Comparison of ENCODE assay signal across 8 cellular contexts in the genomic region with DNA sequence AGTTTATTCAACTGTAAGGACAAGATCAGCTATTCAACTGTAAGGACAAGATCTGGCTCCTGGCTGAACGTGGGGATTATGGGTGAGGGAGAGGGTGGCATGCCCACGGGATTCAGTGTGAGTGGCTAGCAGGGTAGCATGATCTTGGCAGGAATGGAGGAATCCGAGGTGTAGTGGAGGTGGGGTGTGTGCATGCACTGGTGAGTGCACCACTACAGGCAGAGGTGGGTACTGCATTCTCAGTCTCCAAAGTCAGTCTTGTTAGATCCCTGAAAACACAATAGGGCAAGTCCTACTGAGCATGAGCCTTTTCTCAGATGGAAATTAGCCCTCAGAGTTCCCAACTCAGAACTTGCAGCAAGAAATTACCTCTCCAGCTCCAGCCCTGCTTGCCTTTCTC. TPM values are rescaled to one million over a fixed set of nuclear protein-coding genes. Genes with fewer than 3 reads are reported as not detected.
A peak's percentile ranks its signal among the peaks of the same experiment; 100 is the strongest.
DNase-seq lines count a peak whose midpoint lies in the region; ATAC-seq and TF ChIP-seq lines count a peak whose summit lies in the region.

No MANE protein-coding gene starts in this region.

- H3K4me1 ChIP-seq in Karpas-422 (ENCODE audit: low read length) (no peaks in the 10 kb centered on the region), liver (ENCODE audit: control insufficient read depth in 4 of 4, insufficient read depth in 4 of 4, low read length in 3 of 4) (peaks cover 5 to 24% (median 17%) of the 10 kb centered on the region in 4 donors)

- H3K4me3 ChIP-seq in Karpas-422 (ENCODE audit: low read length) (no peak overlapping the region), liver (ENCODE audit: low read depth in 1 of 3, low read length in 3 of 3) (peak overlapping the region in 1 of 3 donors; percentile 9), coronary artery (no peak overlapping the region)

- H2AFZ ChIP-seq in Karpas-422 (ENCODE audit: low read length) = no peak overlapping the region

- H3K9ac ChIP-seq in Karpas-422 (ENCODE audit: low read length) (no peak overlapping the region), liver (ENCODE audit: low read depth in 1 of 2, low read length in 2 of 2) (no peak overlapping the region)

- H3K27ac ChIP-seq in Karpas-422 (ENCODE audit: low read length) (no peak overlapping the region), liver (ENCODE audit: low read depth in 1 of 2, low read length in 2 of 2) (no peak overlapping the region), coronary artery (no peak overlapping the region)

- no peaks in the 10 kb centered on the region; the same call in 1 of the 2 replicates for H3K27me3 ChIP-seq in Karpas-422 (ENCODE audit: low read length)
- H3K27me3 ChIP-seq in liver (ENCODE audit: control insufficient read depth in 4 of 4, insufficient read depth in 4 of 4, low read length in 3 of 4) = no peaks in the 10 kb centered on the region

- 57% methylated on average over 3 of the region's 3 CpGs for WGBS in liver

- DNase-seq in D341Med (ENCODE audit: low spot score) = peak; percentile 68
- DNase-seq in Karpas-422 = peak; percentile 81
- DNase-seq in activated T-cell treated with anti-CD3 and anti-CD28 coated beads, Interleukin-2, amount 50 U/mL, for 1 hour = peak; percentile 23
- DNase-seq in NCI-H1105 treated with DMSO at 0.1 percent for 48 hours (lab: John Stamatoyannopoulos, UW) = no peak
- DNase-seq in coronary artery (ENCODE audit: low spot score) = no peak
- no peak for DNase-seq in middle frontal gyrus (ENCODE audit: extremely low spot score, low spot score)

- no peaks in the 10 kb centered on the region for H3K79me2 ChIP-seq in Karpas-422 (ENCODE audit: low read length)

- peak in 1 of 2 donors; percentile 43 for TF ChIP-seq RAD21 in liver (IDR thresholded peaks at IDR 0.05)

- H3K9me3 ChIP-seq in Karpas-422 (ENCODE audit: low read length) (no peaks in the 10 kb centered on the region), liver (ENCODE audit: control insufficient read depth in 4 of 4, low read length in 3 of 4) (no peaks in the 10 kb centered on the region)

- H3K9me2 ChIP-seq in Karpas-422 (replicated peaks; ENCODE audit: insufficient read depth, low read length) = no peaks in the 10 kb centered on the region

- H3K36me3 ChIP-seq in Karpas-422 (ENCODE audit: insufficient read depth, low read length) (no peaks in the 10 kb centered on the region), liver (ENCODE audit: control insufficient read depth in 4 of 4, insufficient read depth in 3 of 4, low read depth in 1 of 4, low read length in 3 of 4) (no peaks in the 10 kb centered on the region)

- TF ChIP-seq CTCF in liver (IDR thresholded peaks at IDR 0.05; ENCODE audit: low read depth, low read length, missing input control) = peak; percentile 41
- TF ChIP-seq CTCF in coronary artery (IDR thresholded peaks at IDR 0.05) = no peak

- ATAC-seq in GM21360 (IDR thresholded peaks at IDR 0.05; ENCODE audit: unreplicated experiment) = peak; percentile 76

- H3K4me2 ChIP-seq in Karpas-422 (ENCODE audit: low read depth, low read length, poor library complexity, severe bottlenecking) = no peak overlapping the region

- H4K20me1 ChIP-seq in Karpas-422 (ENCODE audit: insufficient read depth, low read depth, low read length) = no peaks in the 10 kb centered on the region

TF ChIP-seq in liver, 16 proteins besides CTCF, POLR2A, EP300 and RAD21:
- TF ChIP-seq SP1 (IDR thresholded peaks at IDR 0.05) (no peak), YY1 (IDR thresholded peaks at IDR 0.05) (no peak)
- TF ChIP-seq, protein P1, sequence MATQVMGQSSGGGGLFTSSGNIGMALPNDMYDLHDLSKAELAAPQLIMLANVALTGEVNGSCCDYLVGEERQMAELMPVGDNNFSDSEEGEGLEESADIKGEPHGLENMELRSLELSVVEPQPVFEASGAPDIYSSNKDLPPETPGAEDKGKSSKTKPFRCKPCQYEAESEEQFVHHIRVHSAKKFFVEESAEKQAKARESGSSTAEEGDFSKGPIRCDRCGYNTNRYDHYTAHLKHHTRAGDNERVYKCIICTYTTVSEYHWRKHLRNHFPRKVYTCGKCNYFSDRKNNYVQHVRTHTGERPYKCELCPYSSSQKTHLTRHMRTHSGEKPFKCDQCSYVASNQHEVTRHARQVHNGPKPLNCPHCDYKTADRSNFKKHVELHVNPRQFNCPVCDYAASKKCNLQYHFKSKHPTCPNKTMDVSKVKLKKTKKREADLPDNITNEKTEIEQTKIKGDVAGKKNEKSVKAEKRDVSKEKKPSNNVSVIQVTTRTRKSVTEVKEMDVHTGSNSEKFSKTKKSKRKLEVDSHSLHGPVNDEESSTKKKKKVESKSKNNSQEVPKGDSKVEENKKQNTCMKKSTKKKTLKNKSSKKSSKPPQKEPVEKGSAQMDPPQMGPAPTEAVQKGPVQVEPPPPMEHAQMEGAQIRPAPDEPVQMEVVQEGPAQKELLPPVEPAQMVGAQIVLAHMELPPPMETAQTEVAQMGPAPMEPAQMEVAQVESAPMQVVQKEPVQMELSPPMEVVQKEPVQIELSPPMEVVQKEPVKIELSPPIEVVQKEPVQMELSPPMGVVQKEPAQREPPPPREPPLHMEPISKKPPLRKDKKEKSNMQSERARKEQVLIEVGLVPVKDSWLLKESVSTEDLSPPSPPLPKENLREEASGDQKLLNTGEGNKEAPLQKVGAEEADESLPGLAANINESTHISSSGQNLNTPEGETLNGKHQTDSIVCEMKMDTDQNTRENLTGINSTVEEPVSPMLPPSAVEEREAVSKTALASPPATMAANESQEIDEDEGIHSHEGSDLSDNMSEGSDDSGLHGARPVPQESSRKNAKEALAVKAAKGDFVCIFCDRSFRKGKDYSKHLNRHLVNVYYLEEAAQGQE (IDR thresholded peaks at IDR 0.05) = no peak
TF ChIP-seq in liver: peak in this region for 0.

RNA-seq across cellular contexts. Expression of a gene that starts 32.2 kb away (rescaled TPM):
- not detected in 2 replicates for total RNA-seq in Karpas-422 (2014; rRNA removed; shearing (Covaris generic); ENCODE audit: low replicate concordance)
- total RNA-seq in liver = not detected
- polyA plus RNA-seq in liver = not detected

RNA-seq across cellular contexts. Expression of a gene that starts 45.7 kb away (rescaled TPM):
- total RNA-seq in Karpas-422 (2014; rRNA removed; shearing (Covaris generic); ENCODE audit: low replicate concordance) = not detected in 2 replicates
- not detected for total RNA-seq in liver
- polyA plus RNA-seq in liver = not detected

Comparison
In these comparisons a context has a peak if more than half of its experiments do, and no peak if none do; other contexts are left out.
1. DNase-seq: peak in D341Med (single experiment), Karpas-422 (single experiment) and activated T-cell treated with anti-CD3 and anti-CD28 coated beads, Interleukin-2, amount 50 U/mL, for 1 hour (single experiment); none in NCI-H1105 treated with DMSO at 0.1 percent for 48 hours (single experiment), coronary artery (single experiment) and middle frontal gyrus (single experiment).